ENCODE assay signal across 10 cellular contexts in genomic region chr1:236465959-236466303, GRCh38. TPM values are rescaled to one million over a fixed set of nuclear protein-coding genes. Genes with fewer than 3 reads are reported as not detected.
DNase-seq lines count a peak whose midpoint lies in the region; ATAC-seq and TF ChIP-seq lines count a peak whose summit lies in the region.
"Had no signal": no experiment of that assay in that cellular context is flagged by ENCODE, and none has a peak within 500 bp of the region (broad histone marks: within the 10 kb centered on the region; RNA-seq: fewer than 3 reads in every experiment).

No MANE protein-coding gene starts in this region.

- H2AFZ ChIP-seq in PC-3 (ENCODE audit: low read length) = no peak overlapping the region
- H2AFZ ChIP-seq: neural progenitor cell had no signal

- CTCF ChIA-PET in PC-3 (lab: Charles Lee) = no interaction called here

- BruUV-seq in PC-3 (replicated peaks; lab: Mats Ljungman, UMichigan) = no TSS peak

- H3K9me2 ChIP-seq in PC-3 (replicated peaks; ENCODE audit: low read length) = no peaks in the 10 kb centered on the region

- H3K4me1 ChIP-seq in PC-3 (ENCODE audit: insufficient read depth, low read length) = peaks cover 6% of the 10 kb centered on the region; the same call in 1 of the 2 replicates
- H3K4me1 ChIP-seq in heart right ventricle = no peaks in the 10 kb centered on the region
- H3K4me1 ChIP-seq: neural progenitor cell had no signal

- H3K27ac ChIP-seq in PC-3 (ENCODE audit: low read length) (no peak overlapping the region), heart right ventricle (no peak overlapping the region)
- H3K27ac ChIP-seq: neural progenitor cell had no signal

- peaks cover 7% of the 10 kb centered on the region for H3K27me3 ChIP-seq in PC-3 (ENCODE audit: low read length)
- H3K27me3 ChIP-seq in heart right ventricle = peaks cover 0 to 4% (median 0%) of the 10 kb centered on the region in 7 donors

- peak; percentile 32 to 33 for ATAC-seq in activated CD4-positive, CD25-positive, alpha-beta regulatory T cell treated with anti-CD3 and anti-CD28 coated beads, Interleukin-2, amount 50 U/mL, for 24 hours
- ATAC-seq in GM21723 (IDR thresholded peaks at IDR 0.05; ENCODE audit: unreplicated experiment) = peak; percentile 90
- peak; percentile 77 for ATAC-seq in HG03558 (IDR thresholded peaks at IDR 0.05; ENCODE audit: extremely low read depth, unreplicated experiment)
- no peak for ATAC-seq in PC-3
- no peak for ATAC-seq in heart right ventricle

- no peaks in the 10 kb centered on the region for H4K20me1 ChIP-seq in PC-3 (ENCODE audit: low read length)

- DNase-seq in activated CD4-positive, CD25-positive, alpha-beta regulatory T cell (lab: John Stamatoyannopoulos, UW) = no peak
- DNase-seq in left kidney (ENCODE audit: low read depth, low spot score) (peak; percentile 37), NCI-H2227 (lab: John Stamatoyannopoulos, UW; ENCODE audit: unreplicated experiment) (no peak), PC-3 (no peak), heart right ventricle (no peak)
- DNase-seq: erythroblast had no signal

- H3K36me3 ChIP-seq in PC-3 (ENCODE audit: low read depth, low read length) (no peaks in the 10 kb centered on the region), heart right ventricle (no peaks in the 10 kb centered on the region)
- H3K36me3 ChIP-seq: neural progenitor cell had no signal

- no peak overlapping the region for H3K4me2 ChIP-seq in PC-3 (ENCODE audit: low read length)
- H3K4me2 ChIP-seq: neural progenitor cell had no signal

- H3K4me3 ChIP-seq in PC-3 (ENCODE audit: low read length) (no peak overlapping the region), heart right ventricle (no peak overlapping the region)
- H3K4me3 ChIP-seq: neural progenitor cell had no signal

- TF ChIP-seq CTCF in PC-3 (conservative IDR thresholded peaks at IDR 0.05; ENCODE audit: low read depth, low read length) (no peak), heart right ventricle (IDR thresholded peaks at IDR 0.05) (no peak)

- WGBS in heart right ventricle, 2 donors = 85 to 89% methylated on average over 5 of the region's 5 CpGs

- no peaks in the 10 kb centered on the region for H3K79me2 ChIP-seq in PC-3 (ENCODE audit: low read length)

- H3K9me3 ChIP-seq in PC-3 (ENCODE audit: low read length) (no peaks in the 10 kb centered on the region), heart right ventricle (no peaks in the 10 kb centered on the region)

- intact Hi-C loops in PC-3 (cut with micrococcal nuclease) = no loop called here
- intact Hi-C loops in heart right ventricle (cut with DNase I) = no loop called here

- H3K9ac ChIP-seq in PC-3 (ENCODE audit: low read length) = no peak overlapping the region
- H3K9ac ChIP-seq: neural progenitor cell had no signal

- no peaks in the 10 kb centered on the region for H3F3A ChIP-seq in PC-3 (ENCODE audit: low read length, unreplicated experiment)

- POLR2A ChIA-PET in PC-3 (lab: Charles Lee; ENCODE audit: unreplicated experiment) = no interaction called here

RNA-seq across cellular contexts. Expression of gene LGALS8, which starts 57.9 kb away (rescaled TPM):
- total RNA-seq in PC-3 (2014; rRNA removed) = 45.7 and 47.9 TPM in 2 replicates
- 100 to 1,000 TPM in 1 of 10 donors, 10 to 100 TPM in 9; 56.4 to 107 (median 90.5) TPM for total RNA-seq in heart right ventricle
- 10 to 100 TPM; 36.7 to 47.5 TPM for polyA plus RNA-seq in heart right ventricle

Comparison
In these comparisons a context has a peak if more than half of its experiments do, and no peak if none do; other contexts are left out.
1. ATAC-seq: peak in activated CD4-positive, CD25-positive, alpha-beta regulatory T cell treated with anti-CD3 and anti-CD28 coated beads, Interleukin-2, amount 50 U/mL, for 24 hours (2 of 2), GM21723 (single experiment) and HG03558 (single experiment); none in PC-3 (single experiment) and heart right ventricle (0 of 8).